Comparison of ENCODE assay signal across 8 cellular contexts in genomic region chr19:49363265-49364082, GRCh38. TPM values are rescaled to one million over a fixed set of nuclear protein-coding genes. Genes with fewer than 3 reads are reported as not detected.
DNase-seq lines count a peak whose midpoint lies in the region; ATAC-seq and TF ChIP-seq lines count a peak whose summit lies in the region.

Gene DKKL1, plus strand, starts transcription at chr19:49363877. Its CDS starts 122 bp downstream, at chr19:49363999.

- H3K36me3 ChIP-seq in vagina = peaks cover 0 to 8% of the 10 kb centered on the region in 2 donors

- peaks cover 3% of the 10 kb centered on the region for H3K27me3 Mint-ChIP-seq in IgD-negative memory B cell

- peaks cover 8 to 22% (median 16%) of the 10 kb centered on the region in 3 donors for H3K4me1 Mint-ChIP-seq in IgD-negative memory B cell

- peak within 1 kb of the TSS; percentile 95 for H3K27ac ChIP-seq in vagina

- no peak within 1 kb of the TSS for H3K4me3 Mint-ChIP-seq in IgD-negative memory B cell

- H3K9me3 Mint-ChIP-seq in IgD-negative memory B cell = no peaks in the 10 kb centered on the region

- peak within 1 kb of the TSS in 2 of 3 donors; percentile 17 to 95 for H3K27ac Mint-ChIP-seq in IgD-negative memory B cell

- DNase-seq in T-helper 2 cell = peak; percentile 26 to 51 (median 48)
- DNase-seq in astrocyte of the hippocampus (ENCODE audit: low read depth, low spot score) = peak; percentile 99
- peak; percentile 98 for DNase-seq in hepatic stellate cell (ENCODE audit: low spot score)
- DNase-seq in renal cortical epithelial cell (ENCODE audit: low read depth) = peak; percentile 97
- DNase-seq in vagina (ENCODE audit: extremely low spot score in 2 of 2) = peak in 1 of 2 donors; percentile 100
- no peak for DNase-seq in cortex of kidney (lab: John Stamatoyannopoulos, UW)

- peak; percentile 74 for ATAC-seq in GM18517 (IDR thresholded peaks at IDR 0.05; ENCODE audit: unreplicated experiment)

- no peaks in the 10 kb centered on the region for H3K9me3 ChIP-seq in vagina

- no peaks in the 10 kb centered on the region for H3K27me3 ChIP-seq in vagina

- no peaks in the 10 kb centered on the region for H3K36me3 Mint-ChIP-seq in IgD-negative memory B cell

- intact Hi-C loops in vagina (cut with DNase I) = loop anchor here (10.0 kb wide), 1 partner anchor 81 kb away; the partner anchor contains the start of gene SLC17A7

- TF ChIP-seq CTCF in vagina (IDR thresholded peaks at IDR 0.05) = peak in 1 of 3 experiments; percentile 10

- peak within 1 kb of the TSS; percentile 70 to 98 for H3K4me3 ChIP-seq in vagina

- H3K4me1 ChIP-seq in vagina = peaks cover 28% of the 10 kb centered on the region

- peak in 1 of 2 donors; percentile 82 for TF ChIP-seq POLR2A in vagina (IDR thresholded peaks at IDR 0.05)

RNA-seq across cellular contexts. Expression of gene DKKL1, which starts in this region (rescaled TPM):
- 1.1 TPM for polyA plus RNA-seq in IgD-negative memory B cell
- total RNA-seq in renal cortical epithelial cell = 0.17 and 0.35 TPM in 2 replicates
- total RNA-seq in vagina = not detected

Comparison
In these comparisons a context has a peak if more than half of its experiments do, and no peak if none do; other contexts are left out.
1. Peak in DNase-seq in renal cortical epithelial cell; RNA of the gene not detected or under 1 TPM.